1 cellular context compared by ENCODE assay signal in the genomic region with DNA sequence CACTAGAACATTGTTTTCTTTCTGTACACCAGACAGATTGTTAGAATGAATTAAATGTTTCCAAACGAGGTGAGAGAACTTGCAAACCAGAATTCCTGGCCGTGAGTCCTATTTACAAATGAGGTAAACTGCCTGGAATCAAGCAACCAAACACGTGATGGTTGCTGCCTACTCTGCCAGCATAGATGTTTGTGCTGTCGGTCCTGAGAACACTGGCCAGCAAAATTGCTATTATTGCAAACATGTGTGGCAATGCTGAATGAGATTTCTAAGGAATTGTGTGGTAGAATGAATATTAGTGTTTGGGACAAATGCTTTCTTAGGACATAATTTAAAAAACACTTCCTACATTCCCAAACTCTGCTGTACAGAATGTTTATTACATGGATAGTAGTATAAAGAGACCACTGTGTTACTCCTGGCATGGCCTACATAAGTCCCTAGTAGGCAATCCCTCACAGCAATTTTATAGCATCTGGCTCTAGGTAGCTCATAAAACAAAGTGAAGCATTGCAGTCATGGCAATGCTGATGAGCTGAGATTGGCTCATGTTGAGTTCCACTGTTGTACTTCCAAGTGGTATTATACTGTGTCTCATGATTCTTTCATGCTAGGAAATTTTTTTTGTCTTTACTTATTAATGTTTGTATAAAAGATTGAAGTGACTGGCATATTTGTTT.
TF ChIP-seq lines count a peak whose summit lies in the region.

No MANE protein-coding gene starts in this region.

TF ChIP-seq in GM23338, 12 proteins besides CTCF, POLR2A, EP300 and RAD21 (continued from another document):
- TF ChIP-seq REST (IDR thresholded peaks at IDR 0.05; ENCODE audit: unreplicated experiment): no peak
- TF ChIP-seq NANOG (IDR thresholded peaks at IDR 0.05; ENCODE audit: borderline replicate concordance): no peak
- TF ChIP-seq STAT1 (IDR thresholded peaks at IDR 0.05; ENCODE audit: unreplicated experiment): no peak
- TF ChIP-seq JUNB (IDR thresholded peaks at IDR 0.05; ENCODE audit: unreplicated experiment): no peak
- TF ChIP-seq, protein P1, sequence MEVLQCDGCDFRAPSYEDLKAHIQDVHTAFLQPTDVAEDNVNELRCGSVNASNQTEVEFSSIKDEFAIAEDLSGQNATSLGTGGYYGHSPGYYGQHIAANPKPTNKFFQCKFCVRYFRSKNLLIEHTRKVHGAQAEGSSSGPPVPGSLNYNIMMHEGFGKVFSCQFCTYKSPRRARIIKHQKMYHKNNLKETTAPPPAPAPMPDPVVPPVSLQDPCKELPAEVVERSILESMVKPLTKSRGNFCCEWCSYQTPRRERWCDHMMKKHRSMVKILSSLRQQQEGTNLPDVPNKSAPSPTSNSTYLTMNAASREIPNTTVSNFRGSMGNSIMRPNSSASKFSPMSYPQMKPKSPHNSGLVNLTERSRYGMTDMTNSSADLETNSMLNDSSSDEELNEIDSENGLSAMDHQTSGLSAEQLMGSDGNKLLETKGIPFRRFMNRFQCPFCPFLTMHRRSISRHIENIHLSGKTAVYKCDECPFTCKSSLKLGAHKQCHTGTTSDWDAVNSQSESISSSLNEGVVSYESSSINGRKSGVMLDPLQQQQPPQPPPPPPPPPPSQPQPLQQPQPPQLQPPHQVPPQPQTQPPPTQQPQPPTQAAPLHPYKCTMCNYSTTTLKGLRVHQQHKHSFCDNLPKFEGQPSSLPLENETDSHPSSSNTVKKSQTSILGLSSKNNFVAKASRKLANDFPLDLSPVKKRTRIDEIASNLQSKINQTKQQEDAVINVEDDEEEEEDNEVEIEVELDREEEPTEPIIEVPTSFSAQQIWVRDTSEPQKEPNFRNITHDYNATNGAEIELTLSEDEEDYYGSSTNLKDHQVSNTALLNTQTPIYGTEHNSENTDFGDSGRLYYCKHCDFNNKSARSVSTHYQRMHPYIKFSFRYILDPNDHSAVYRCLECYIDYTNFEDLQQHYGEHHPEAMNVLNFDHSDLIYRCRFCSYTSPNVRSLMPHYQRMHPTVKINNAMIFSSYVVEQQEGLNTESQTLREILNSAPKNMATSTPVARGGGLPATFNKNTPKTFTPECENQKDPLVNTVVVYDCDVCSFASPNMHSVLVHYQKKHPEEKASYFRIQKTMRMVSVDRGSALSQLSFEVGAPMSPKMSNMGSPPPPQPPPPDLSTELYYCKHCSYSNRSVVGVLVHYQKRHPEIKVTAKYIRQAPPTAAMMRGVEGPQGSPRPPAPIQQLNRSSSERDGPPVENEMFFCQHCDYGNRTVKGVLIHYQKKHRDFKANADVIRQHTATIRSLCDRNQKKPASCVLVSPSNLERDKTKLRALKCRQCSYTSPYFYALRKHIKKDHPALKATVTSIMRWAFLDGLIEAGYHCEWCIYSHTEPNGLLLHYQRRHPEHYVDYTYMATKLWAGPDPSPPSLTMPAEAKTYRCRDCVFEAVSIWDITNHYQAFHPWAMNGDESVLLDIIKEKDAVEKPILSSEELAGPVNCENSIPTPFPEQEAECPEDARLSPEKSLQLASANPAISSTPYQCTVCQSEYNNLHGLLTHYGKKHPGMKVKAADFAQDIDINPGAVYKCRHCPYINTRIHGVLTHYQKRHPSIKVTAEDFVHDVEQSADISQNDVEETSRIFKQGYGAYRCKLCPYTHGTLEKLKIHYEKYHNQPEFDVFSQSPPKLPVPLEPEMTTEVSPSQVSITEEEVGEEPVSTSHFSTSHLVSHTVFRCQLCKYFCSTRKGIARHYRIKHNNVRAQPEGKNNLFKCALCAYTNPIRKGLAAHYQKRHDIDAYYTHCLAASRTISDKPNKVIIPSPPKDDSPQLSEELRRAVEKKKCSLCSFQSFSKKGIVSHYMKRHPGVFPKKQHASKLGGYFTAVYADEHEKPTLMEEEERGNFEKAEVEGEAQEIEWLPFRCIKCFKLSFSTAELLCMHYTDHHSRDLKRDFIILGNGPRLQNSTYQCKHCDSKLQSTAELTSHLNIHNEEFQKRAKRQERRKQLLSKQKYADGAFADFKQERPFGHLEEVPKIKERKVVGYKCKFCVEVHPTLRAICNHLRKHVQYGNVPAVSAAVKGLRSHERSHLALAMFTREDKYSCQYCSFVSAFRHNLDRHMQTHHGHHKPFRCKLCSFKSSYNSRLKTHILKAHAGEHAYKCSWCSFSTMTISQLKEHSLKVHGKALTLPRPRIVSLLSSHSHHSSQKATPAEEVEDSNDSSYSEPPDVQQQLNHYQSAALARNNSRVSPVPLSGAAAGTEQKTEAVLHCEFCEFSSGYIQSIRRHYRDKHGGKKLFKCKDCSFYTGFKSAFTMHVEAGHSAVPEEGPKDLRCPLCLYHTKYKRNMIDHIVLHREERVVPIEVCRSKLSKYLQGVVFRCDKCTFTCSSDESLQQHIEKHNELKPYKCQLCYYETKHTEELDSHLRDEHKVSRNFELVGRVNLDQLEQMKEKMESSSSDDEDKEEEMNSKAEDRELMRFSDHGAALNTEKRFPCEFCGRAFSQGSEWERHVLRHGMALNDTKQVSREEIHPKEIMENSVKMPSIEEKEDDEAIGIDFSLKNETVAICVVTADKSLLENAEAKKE (CRISPR knock-in tag; IDR thresholded peaks at IDR 0.05): no peak
- no peak for TF ChIP-seq ZNF114 (CRISPR knock-in tag; IDR thresholded peaks at IDR 0.05)
- TF ChIP-seq ETS1 (IDR thresholded peaks at IDR 0.05): no peak
- TF ChIP-seq EZH2phosphoT487 (IDR thresholded peaks at IDR 0.05; ENCODE audit: unreplicated experiment): no peak
- TF ChIP-seq ZNF331 (CRISPR knock-in tag; IDR thresholded peaks at IDR 0.05; ENCODE audit: low read depth): no peak
- TF ChIP-seq CREB1 (CRISPR knock-in tag; IDR thresholded peaks at IDR 0.05; ENCODE audit: low read depth): no peak
